23 cellular contexts compared by ENCODE assay signal in the genomic region with DNA sequence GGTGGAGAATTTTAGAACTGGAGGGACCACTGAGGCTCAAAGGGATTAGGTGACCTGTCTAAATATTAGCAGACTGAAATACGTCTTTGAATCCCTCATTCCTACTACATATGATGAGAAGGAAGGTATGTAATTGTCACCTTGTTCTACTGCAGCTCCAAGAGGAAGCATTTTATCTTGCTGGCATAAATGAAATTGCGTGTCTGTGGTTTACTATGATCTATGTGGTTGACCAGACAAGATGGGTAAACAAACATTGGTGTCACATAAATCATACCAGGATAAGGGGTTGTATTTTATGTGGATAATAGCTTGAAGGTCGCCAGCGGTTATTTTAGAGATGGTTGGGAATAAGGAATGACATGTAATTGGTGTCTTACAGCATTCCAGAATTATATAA.
"Had no signal": no experiment of that assay in that cellular context is flagged by ENCODE, and none has a peak within 500 bp of the region (broad histone marks: within the 10 kb centered on the region; RNA-seq: fewer than 3 reads in every experiment).

No MANE protein-coding gene starts in this region.

- ATAC-seq: activated CD4-positive, alpha-beta T cell treated with anti-CD3 and anti-CD28 coated beads for 36 hours; activated T-cell treated with anti-CD3 and anti-CD28 coated beads, Interleukin-2, amount 50 U/mL, for 4 hours; left lung; sciatic nerve; stimulated activated naive B cell treated with anti-CD40 and anti-IgM and Interleukin-4, amounts not matched to agents 10 μg/mL and 1 μg/mL and 100 μg/mL, for 72 hours had no signal

- H3K4me3 Mint-ChIP-seq: activated B cell treated with CpG ODN at 0.5 μM for 24 hours; activated CD4-positive, alpha-beta T cell treated with anti-CD3 and anti-CD28 coated beads for 36 hours; activated naive CD8-positive, alpha-beta T cell; activated T-cell treated with anti-CD3 and anti-CD28 coated beads, Interleukin-2, amount 50 U/mL, for 4 hours; naive B cell; neural crest cell; stimulated activated naive B cell treated with anti-CD40 and anti-IgM and Interleukin-4, amounts not matched to agents 10 μg/mL and 1 μg/mL and 100 μg/mL, for 72 hours had no signal

- H3K4me1 Mint-ChIP-seq: activated B cell treated with CpG ODN at 0.5 μM for 24 hours; activated CD4-positive, alpha-beta T cell treated with anti-CD3 and anti-CD28 coated beads for 36 hours; naive B cell; stimulated activated naive B cell treated with anti-CD40 and anti-IgM and Interleukin-4, amounts not matched to agents 10 μg/mL and 1 μg/mL and 100 μg/mL, for 72 hours had no signal

- DNase-seq: activated B cell treated with CpG ODN at 0.5 μM for 24 hours; activated CD4-positive, alpha-beta T cell treated with anti-CD3 and anti-CD28 coated beads for 36 hours; activated CD4-positive, alpha-beta T cell treated with anti-CD3 and anti-CD28 coated beads, Interleukin-2, amount 50 U/mL, for 4 hours; activated CD8-positive, alpha-beta memory T cell treated with anti-CD3 and anti-CD28 coated beads for 24 hours; activated CD8-positive, alpha-beta memory T cell treated with anti-CD3 and anti-CD28 coated beads, Interleukin-2, amount 50 U/mL, for 48 hours; activated naive CD4-positive, alpha-beta T cell; activated T-cell treated with anti-CD3 and anti-CD28 coated beads, Interleukin-2, amount 50 U/mL, for 4 hours; adrenal gland; colonic mucosa; glutamatergic neuron; kidney glomerular epithelial cell; left lung; naive B cell; occipital lobe; stimulated activated CD4-positive, alpha-beta T cell treated with anti-CD3 and anti-CD28 coated beads, Interleukin-15, amount 100 ng/mL, for 24 hours; stimulated activated CD8-positive, alpha-beta memory T cell treated with anti-CD3 and anti-CD28 coated beads, Interleukin-4, amount 100 ng/mL, for 48 hours; stimulated activated naive B cell treated with anti-CD40 and anti-IgM and Interleukin-4, amounts not matched to agents 10 μg/mL and 1 μg/mL and 100 μg/mL, for 72 hours; testis; trophoblast cell had no signal

- H3K27ac Mint-ChIP-seq: activated B cell treated with CpG ODN at 0.5 μM for 24 hours; activated CD4-positive, alpha-beta T cell treated with anti-CD3 and anti-CD28 coated beads for 36 hours; activated naive CD8-positive, alpha-beta T cell; activated T-helper 2 cell treated with anti-CD3 and anti-CD28 coated beads, Interferon-gamma antibody, Interleukin-2, Interleukin-4, amounts not matched to agents 10 μg/mL and 5 μg/mL and 100 μg/mL, durations not matched to agents 14 hours and 24 hours and 36 hours; stimulated activated naive B cell treated with anti-CD40 and anti-IgM and Interleukin-4, amounts not matched to agents 10 μg/mL and 1 μg/mL and 100 μg/mL, for 72 hours had no signal

- H3K36me3 Mint-ChIP-seq: activated naive CD8-positive, alpha-beta T cell; naive B cell; stimulated activated naive B cell treated with anti-CD40 and anti-IgM and Interleukin-4, amounts not matched to agents 10 μg/mL and 1 μg/mL and 100 μg/mL, for 72 hours had no signal

- H3K9me3 Mint-ChIP-seq: activated B cell treated with CpG ODN at 0.5 μM for 24 hours; activated T-cell treated with anti-CD3 and anti-CD28 coated beads, Interleukin-2, amount 50 U/mL, for 4 hours; activated T-helper 2 cell treated with anti-CD3 and anti-CD28 coated beads, Interferon-gamma antibody, Interleukin-2, Interleukin-4, amounts not matched to agents 10 μg/mL and 5 μg/mL and 100 μg/mL, durations not matched to agents 14 hours and 24 hours and 36 hours; naive B cell; neural crest cell; stimulated activated naive B cell treated with anti-CD40 and anti-IgM and Interleukin-4, amounts not matched to agents 10 μg/mL and 1 μg/mL and 100 μg/mL, for 72 hours had no signal
